In the genomic region with DNA sequence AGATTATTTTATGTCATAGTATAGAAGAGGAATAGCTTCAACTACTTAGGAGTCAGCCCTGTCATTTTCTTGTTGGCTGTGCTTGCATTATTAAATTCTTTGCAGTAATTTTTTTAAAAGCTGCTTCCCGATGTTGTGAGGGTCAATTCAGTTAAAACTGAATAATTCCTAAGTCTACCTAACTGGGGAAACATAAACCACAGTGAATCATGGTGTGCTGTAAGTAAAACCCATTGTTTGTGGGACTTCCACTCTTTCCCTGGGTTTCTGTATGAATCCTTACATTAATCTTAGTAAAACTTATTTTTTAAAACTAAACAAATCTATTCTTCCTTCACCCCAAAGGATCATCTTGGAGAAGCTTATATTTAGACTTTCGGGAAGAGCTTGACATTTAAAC, we compare ENCODE assay signal across 26 cellular contexts. TPM values are rescaled to one million over a fixed set of nuclear protein-coding genes. Genes with fewer than 3 reads are reported as not detected.
DNase-seq lines count a peak whose midpoint lies in the region; ATAC-seq, FAIRE-seq and TF ChIP-seq lines count a peak whose summit lies in the region.
"Had no signal": no experiment of that assay in that cellular context is flagged by ENCODE, and none has a peak within 500 bp of the region (broad histone marks: within the 10 kb centered on the region; RNA-seq: fewer than 3 reads in every experiment).

No MANE protein-coding gene starts in this region.

- H3K27me3 ChIP-seq in Loucy (ENCODE audit: insufficient read depth, low read length, poor library complexity, severe bottlenecking) (no peaks in the 10 kb centered on the region), bronchial epithelial cell (ENCODE audit: control insufficient read depth, insufficient read depth, low read length) (no peaks in the 10 kb centered on the region), iPS-20b (ENCODE audit: insufficient read depth, low read length) (no peaks in the 10 kb centered on the region)
- H3K27me3 ChIP-seq: cardiac muscle cell, esophagus squamous epithelium had no signal

- no peak for TF ChIP-seq POLR2A in GM12891 (IDR thresholded peaks at IDR 0.05; ENCODE audit: low read depth, low read length)

- intact Hi-C loops in natural killer cell (cut with micrococcal nuclease): loop anchor here (10.0 kb wide), 1 partner anchor 167 kb away; no protein-coding TSS in a partner anchor

- H3K4me1 Mint-ChIP-seq in natural killer cell: peaks cover 54 to 58% of the 10 kb centered on the region in 2 donors

- H4K20me1 ChIP-seq in Loucy (ENCODE audit: insufficient read depth, low read length, poor library complexity, severe bottlenecking): peaks cover 85% of the 10 kb centered on the region

- no peak for FAIRE-seq in bronchial epithelial cell (lab: Jason Lieb, UNC)
- no peak for FAIRE-seq in GM12891 (lab: Jason Lieb, UNC)

- H3K4me1 ChIP-seq in Loucy (ENCODE audit: insufficient read depth, low read length, poor library complexity, severe bottlenecking) (peaks cover 68% of the 10 kb centered on the region), iPS-20b (ENCODE audit: insufficient read depth, low read length) (peaks cover 46% of the 10 kb centered on the region)

- no peaks in the 10 kb centered on the region for H3K9me2 ChIP-seq in Loucy (replicated peaks; ENCODE audit: low read depth, low read length)

- H3K9me3 ChIP-seq in Loucy (ENCODE audit: insufficient read depth, low read depth, low read length): no peaks in the 10 kb centered on the region
- no peaks in the 10 kb centered on the region for H3K9me3 ChIP-seq in iPS-20b (ENCODE audit: insufficient read depth, low read depth, low read length)
- H3K9me3 ChIP-seq: esophagus squamous epithelium, thoracic aorta had no signal

- H2AFZ ChIP-seq in Loucy (ENCODE audit: low read length): no peak overlapping the region

- H3K4me3 Mint-ChIP-seq in natural killer cell: no peak overlapping the region
- H3K4me3 Mint-ChIP-seq: activated CD8-positive, alpha-beta memory T cell treated with anti-CD3 and anti-CD28 coated beads, Interleukin-2, amount 10 ng/mL, durations not matched to agents 7 days and 5 days; stimulated activated memory B cell treated with anti-CD40 and anti-IgM and Interleukin-4, amounts not matched to agents 10 μg/mL and 1 μg/mL and 100 μg/mL, for 72 hours had no signal

- TF ChIP-seq CTCF in Loucy (conservative IDR thresholded peaks at IDR 0.05; ENCODE audit: low read length): no peak
- TF ChIP-seq CTCF in bronchial epithelial cell (IDR thresholded peaks at IDR 0.05; ENCODE audit: insufficient read depth, low read length, severe bottlenecking): no peak
- no peak for TF ChIP-seq CTCF in natural killer cell (IDR thresholded peaks at IDR 0.05)

- H3K4me3 ChIP-seq in Loucy (ENCODE audit: low read length, poor library complexity, severe bottlenecking) (peak overlapping the region; percentile 96), bronchial epithelial cell (ENCODE audit: low read depth, low read length) (no peak overlapping the region), iPS-20b (ENCODE audit: low read length) (peak overlapping the region; percentile 59)
- H3K4me3 ChIP-seq: cardiac muscle cell, esophagus squamous epithelium, thoracic aorta had no signal

- H3K27ac ChIP-seq in iPS-20b (ENCODE audit: low read length): peak overlapping the region; percentile 75
- H3K27ac ChIP-seq: cardiac muscle cell, esophagus squamous epithelium, thoracic aorta had no signal

- H3K9ac ChIP-seq in Loucy (ENCODE audit: low read depth, low read length, poor library complexity, severe bottlenecking): peak overlapping the region; percentile 94
- H3K9ac ChIP-seq in iPS-20b (ENCODE audit: low read depth, low read length): peak overlapping the region; percentile 58; the same call in 1 of the 2 replicates

- no peaks in the 10 kb centered on the region for H3K27me3 Mint-ChIP-seq in natural killer cell (ENCODE audit: low read depth in 2 of 2)
- H3K27me3 Mint-ChIP-seq: activated CD8-positive, alpha-beta memory T cell treated with anti-CD3 and anti-CD28 coated beads, Interleukin-2, amount 10 ng/mL, durations not matched to agents 7 days and 5 days; progenitor cell of endocrine pancreas; stimulated activated memory B cell treated with anti-CD40 and anti-IgM and Interleukin-4, amounts not matched to agents 10 μg/mL and 1 μg/mL and 100 μg/mL, for 72 hours had no signal

- no peaks in the 10 kb centered on the region for H3K36me3 Mint-ChIP-seq in natural killer cell

- no peaks in the 10 kb centered on the region for H3K36me3 ChIP-seq in Loucy (ENCODE audit: insufficient read depth, low read length)
- H3K36me3 ChIP-seq in bronchial epithelial cell (ENCODE audit: control insufficient read depth, insufficient read depth, low read length): no peaks in the 10 kb centered on the region
- no peaks in the 10 kb centered on the region for H3K36me3 ChIP-seq in iPS-20b (ENCODE audit: insufficient read depth, low read depth, low read length)
- H3K36me3 ChIP-seq: cardiac muscle cell, esophagus squamous epithelium, thoracic aorta had no signal

- DNase-seq in ELR (ENCODE audit: low read depth) (peak; percentile 59), bronchial epithelial cell (ENCODE audit: low read depth) (peak; percentile 53), natural killer cell (no peak), DMS 273 treated with DMSO at 0.1 percent for 48 hours (lab: John Stamatoyannopoulos, UW) (no peak), GM12891 (ENCODE audit: insufficient read length, low spot score) (no peak)
- DNase-seq: ACHN; activated CD4-positive, alpha-beta T cell treated with anti-CD3 and anti-CD28 coated beads for 48 hours; activated CD8-positive, alpha-beta memory T cell treated with anti-CD3 and anti-CD28 coated beads, Interleukin-2, amount 10 ng/mL, durations not matched to agents 7 days and 5 days; C1 segment of cervical spinal cord; DMS53; esophagus squamous epithelium; midbrain; NCI-H187 treated with DMSO at 0.1 percent for 48 hours; NCI-H2227 treated with DMSO at 0.1 percent for 48 hours; NCI-H748 treated with DMSO at 0.1 percent for 48 hours; nephron progenitor cell; Right ventricle myocardium superior had no signal

- peaks cover 92% of the 10 kb centered on the region for H3K79me2 ChIP-seq in Loucy (ENCODE audit: insufficient read depth, low read length)

- no peak overlapping the region for H3K27ac Mint-ChIP-seq in natural killer cell
- H3K27ac Mint-ChIP-seq: activated CD8-positive, alpha-beta memory T cell treated with anti-CD3 and anti-CD28 coated beads, Interleukin-2, amount 10 ng/mL, durations not matched to agents 7 days and 5 days; activated T-helper 2 cell treated with anti-CD3 and anti-CD28 coated beads, Interferon-gamma antibody, Interleukin-2, Interleukin-4, amounts not matched to agents 10 μg/mL and 5 μg/mL and 100 μg/mL, durations not matched to agents 14 hours and 24 hours and 36 hours; stimulated activated memory B cell treated with anti-CD40 and anti-IgM and Interleukin-4, amounts not matched to agents 10 μg/mL and 1 μg/mL and 100 μg/mL, for 72 hours had no signal

- no peak for ATAC-seq in GM21737 (IDR thresholded peaks at IDR 0.05; ENCODE audit: unreplicated experiment)
- no peak for ATAC-seq in natural killer cell
- ATAC-seq: activated CD8-positive, alpha-beta memory T cell treated with anti-CD3 and anti-CD28 coated beads, Interleukin-2, amount 10 ng/mL, durations not matched to agents 7 days and 5 days; left lobe of liver; stimulated activated memory B cell treated with anti-CD40 and anti-IgM and Interleukin-4, amounts not matched to agents 10 μg/mL and 1 μg/mL and 100 μg/mL, for 72 hours had no signal

- peak overlapping the region; percentile 89 for H3K4me2 ChIP-seq in Loucy (ENCODE audit: low read depth, low read length, poor library complexity, severe bottlenecking)

- no peaks in the 10 kb centered on the region for H3K9me3 Mint-ChIP-seq in natural killer cell
- H3K9me3 Mint-ChIP-seq: activated T-helper 2 cell treated with anti-CD3 and anti-CD28 coated beads, Interferon-gamma antibody, Interleukin-2, Interleukin-4, amounts not matched to agents 10 μg/mL and 5 μg/mL and 100 μg/mL, durations not matched to agents 14 hours and 24 hours and 36 hours; nephron progenitor cell; stimulated activated memory B cell treated with anti-CD40 and anti-IgM and Interleukin-4, amounts not matched to agents 10 μg/mL and 1 μg/mL and 100 μg/mL, for 72 hours had no signal

- no peaks in the 10 kb centered on the region for H3F3A ChIP-seq in Loucy (ENCODE audit: low read depth)

TF ChIP-seq in GM12891, 5 proteins besides CTCF, POLR2A, EP300 and RAD21:
- TF ChIP-seq POU2F2 (IDR thresholded peaks at IDR 0.05; ENCODE audit: low read depth, low read length) (no peak), TAF1 (IDR thresholded peaks at IDR 0.05; ENCODE audit: low read depth, low read length) (no peak), PAX5 (IDR thresholded peaks at IDR 0.05; ENCODE audit: insufficient read depth, low read length, severe bottlenecking) (no peak), SPI1 (IDR thresholded peaks at IDR 0.05; ENCODE audit: low read depth, low read length) (no peak), POLR2AphosphoS5 (IDR thresholded peaks at IDR 0.05; ENCODE audit: low read depth, low read length) (no peak)

RNA-seq across cellular contexts. Expression of gene SUCO, which starts 4.4 kb away (rescaled TPM):
- total RNA-seq in bronchial epithelial cell (11.3 and 12.4 TPM in 2 replicates), natural killer cell (10 to 100 TPM; 86.0 to 97.5 (median 96.0) TPM)
- polyA plus RNA-seq in GM12891 (2012; ENCODE audit: low read depth, missing spikeins): 5.6 TPM

Comparison
In these comparisons a context has a peak if more than half of its experiments do, and no peak if none do; other contexts are left out.
1. DNase-seq: peak in ELR (single experiment) and bronchial epithelial cell (single experiment); none in natural killer cell (single experiment), DMS 273 treated with DMSO at 0.1 percent for 48 hours (single experiment) and GM12891 (single experiment).